19 cellular contexts compared by ENCODE assay signal in genomic region chr1:53591924-53592323, GRCh38.
A peak's percentile ranks its signal among the peaks of the same experiment; 100 is the strongest.
DNase-seq lines count a peak whose midpoint lies in the region; ATAC-seq, FAIRE-seq and TF ChIP-seq lines count a peak whose summit lies in the region.
"Had no signal": no experiment of that assay in that cellular context is flagged by ENCODE, and none has a peak within 500 bp of the region (broad histone marks: within the 10 kb centered on the region; RNA-seq: fewer than 3 reads in every experiment).

No MANE protein-coding gene starts in this region.

- no peak overlapping the region for H3K14ac ChIP-seq in H1 (ENCODE audit: insufficient read length)

- H4K91ac ChIP-seq in H1 (replicated peaks; ENCODE audit: insufficient read length, low read length) = no peak overlapping the region

- H3K79me2 ChIP-seq in H1 (ENCODE audit: control insufficient read depth in 1 of 2, insufficient read depth in 2 of 2, low read length in 2 of 2) = no peaks in the 10 kb centered on the region

- H3K56ac ChIP-seq in H1 (replicated peaks; ENCODE audit: insufficient read length, low read depth, low read length) = no peak overlapping the region

- no peak overlapping the region for H3K9ac ChIP-seq in H1 (replicated peaks in 1 of 4; ENCODE audit: extremely low read depth in 1 of 4, low read depth in 3 of 4, low read length in 3 of 4)
- H3K9ac ChIP-seq: KMS-11 had no signal

- H4K5ac ChIP-seq in H1 (ENCODE audit: insufficient read length, low read depth, low read length) = no peak overlapping the region

- no peaks in the 10 kb centered on the region for H4K20me1 ChIP-seq in H1 (replicated peaks in 1 of 2; ENCODE audit: control insufficient read depth in 1 of 2, insufficient read depth in 2 of 2, low read length in 2 of 2)

- no peak for ATAC-seq in HG03135 (IDR thresholded peaks at IDR 0.05; ENCODE audit: unreplicated experiment)
- ATAC-seq: Right ventricle myocardium inferior had no signal

- H2BK20ac ChIP-seq in H1 (ENCODE audit: low read length) = no peak overlapping the region

- H3K9me3 ChIP-seq in H1 (ENCODE audit: insufficient read depth in 2 of 2, low read depth in 1 of 2, low read length in 1 of 2) = no peaks in the 10 kb centered on the region
- H3K9me3 ChIP-seq: SJSA1 had no signal

- H2BK5ac ChIP-seq in H1 (ENCODE audit: low read depth, low read length) = no peak overlapping the region

- H3K4me3 ChIP-seq in H7 (ENCODE audit: insufficient read depth, low read depth, low read length) (no peak overlapping the region), H1 (ENCODE audit: extremely low read depth in 1 of 4, insufficient read depth in 2 of 4, low read depth in 3 of 4, low read length in 4 of 4) (no peak overlapping the region)
- H3K4me3 ChIP-seq: PC-9, SJSA1 had no signal

- POLR2A ChIA-PET in H1 (lab: Charles Lee; ENCODE audit: partially characterized antibody) = no interaction called here

- no peak overlapping the region for H3K4ac ChIP-seq in H1 (replicated peaks; ENCODE audit: insufficient read length, low read depth, low read length)

- no peak for TF ChIP-seq POLR2A in H1 (IDR thresholded peaks at IDR 0.05; ENCODE audit: control extremely low read depth in 1 of 2, low read depth in 2 of 2, low read length in 2 of 2)

- H2BK15ac ChIP-seq in H1 (ENCODE audit: low read length) = no peak overlapping the region

- DNase-seq in H7 = peak; percentile 28
- DNase-seq in H1 (ENCODE audit: low read depth in 1 of 2, low spot score in 2 of 2) = no peak
- DNase-seq in posterior vena cava (ENCODE audit: low spot score) = peak; percentile 73
- no peak for DNase-seq in GM19239 (ENCODE audit: insufficient read length, low spot score)
- DNase-seq in HK-2 (ENCODE audit: unreplicated experiment) = no peak
- DNase-seq in UCSD-AML1 (lab: John Stamatoyannopoulos, UW; ENCODE audit: unreplicated experiment) = no peak
- DNase-seq: CD8-positive, alpha-beta memory T cell; DND-41; NCI-H1048; NCI-H1694; NCI-H2227 treated with DMSO at 0.1 percent for 48 hours; NCI-H526 treated with DMSO at 0.1 percent for 48 hours had no signal

- no peak for TF ChIP-seq CTCF in C4-2B (conservative IDR thresholded peaks at IDR 0.05)
- no peak for TF ChIP-seq CTCF in H1 (IDR thresholded peaks at IDR 0.05; ENCODE audit: control extremely low read depth in 1 of 3, insufficient read depth in 1 of 3, low read depth in 1 of 3, low read length in 3 of 3)

- H2BK120ac ChIP-seq in H1 (replicated peaks; ENCODE audit: low read depth, low read length) = no peak overlapping the region

- H3K27me3 ChIP-seq in H7 (ENCODE audit: control insufficient read depth, insufficient read depth, low read length) = no peaks in the 10 kb centered on the region
- peaks cover 0 to 7% (median 1%) of the 10 kb centered on the region in 4 experiments; a peak in 4 of 7 replicates for H3K27me3 ChIP-seq in H1 (replicated peaks in 1 of 4; ENCODE audit: control insufficient read depth in 3 of 4, extremely low read depth in 1 of 4, insufficient read depth in 3 of 4, low read length in 3 of 4)
- H3K27me3 ChIP-seq: SJSA1 had no signal

- H3K27ac ChIP-seq in C4-2B = peak overlapping the region; percentile 25
- H3K27ac ChIP-seq in H1 (ENCODE audit: low read depth, low read length) = no peak overlapping the region
- H3K27ac ChIP-seq: KMS-11, PC-9, SJSA1 had no signal

- H2AFZ ChIP-seq in H1 (ENCODE audit: low read length) = no peak overlapping the region
- H2AFZ ChIP-seq: PC-9 had no signal

- H3K4me1 ChIP-seq in H1 (replicated peaks in 1 of 4; ENCODE audit: control insufficient read depth in 3 of 4, insufficient read depth in 4 of 4, low read length in 3 of 4) = peaks cover 0 to 7% (median 5%) of the 10 kb centered on the region in 4 experiments; a peak in 5 of 7 replicates
- H3K4me1 ChIP-seq: SJSA1 had no signal

- no peak overlapping the region for H3K23ac ChIP-seq in H1 (ENCODE audit: insufficient read length)

- H2AK5ac ChIP-seq in H1 (ENCODE audit: low read depth, low read length) = no peak overlapping the region

- H3K79me1 ChIP-seq in H1 (ENCODE audit: low read depth, low read length) = no peaks in the 10 kb centered on the region

- 86% methylated on average over 4 of the region's 4 CpGs; no CpG with 5 or more reads in 1 of the 2 experiments for WGBS in H1 (ENCODE audit: extremely low coverage in 1 of 2, insufficient coverage in 1 of 2, insufficient read length in 1 of 2, insufficient replicate concordance in 2 of 2, low coverage in 1 of 2, low lambda C conversion rate in 2 of 2, missing lambda C conversion rate in 1 of 2), 2 experiments

- H3K36me3 ChIP-seq in H7 (replicated peaks; ENCODE audit: control insufficient read depth, insufficient read depth, low read length) (no peaks in the 10 kb centered on the region), H1 (ENCODE audit: control insufficient read depth in 2 of 4, insufficient read depth in 4 of 4, low read length in 3 of 4) (no peaks in the 10 kb centered on the region)

- no peak for TF ChIP-seq RAD21 in H1 (IDR thresholded peaks at IDR 0.05 in 1 of 2, conservative IDR thresholded peaks at IDR 0.05 in 1 of 2; ENCODE audit: low read depth in 2 of 2, low read length in 2 of 2)

- intact Hi-C loops in posterior vena cava (cut with DNase I) = loop anchor here in 1 of 2 donors (10.0 kb wide), 1 partner anchor 107 kb away; no protein-coding TSS in a partner anchor

- no peaks in the 10 kb centered on the region for H3K23me2 ChIP-seq in H1 (ENCODE audit: low read depth, low read length)

- peak overlapping the region; percentile 12; the same call in 1 of the 2 replicates for H4K8ac ChIP-seq in H1 (ENCODE audit: extremely low read depth, insufficient read depth, low read length)

- FAIRE-seq in H1 (lab: Jason Lieb, UNC) (no peak), GM19239 (lab: Jason Lieb, UNC) (no peak)
- FAIRE-seq: HTR-8/SVneo had no signal

- H3K18ac ChIP-seq in H1 (ENCODE audit: extremely low read depth, low read length) = no peak overlapping the region

- CTCF ChIA-PET in H1 (lab: Charles Lee; ENCODE audit: partially characterized antibody) = interaction anchor here (0.7 to 17.1 kb wide), 15 partner anchors 12 to 133 kb away, joined by 3 to 264 read pairs (median 4); no protein-coding TSS in a partner anchor

- no peak for TF ChIP-seq EP300 in H1 (IDR thresholded peaks at IDR 0.05; ENCODE audit: borderline replicate concordance in 1 of 2, low read depth in 2 of 2, low read length in 2 of 2)

- H3K4me2 ChIP-seq in H1 (ENCODE audit: insufficient read depth in 1 of 2, low read depth in 2 of 2, low read length in 2 of 2) = no peak overlapping the region
- H3K4me2 ChIP-seq: KMS-11, PC-9 had no signal

- H2BK12ac ChIP-seq in H1 (ENCODE audit: low read depth, low read length) = no peak overlapping the region; the same call in 1 of the 2 replicates

TF ChIP-seq in H1, 55 proteins besides CTCF, POLR2A, EP300 and RAD21 (continues in another document):
- no peak for TF ChIP-seq RNF2 (IDR thresholded peaks at IDR 0.05; ENCODE audit: borderline replicate concordance, low read depth, low read length, missing control alignments, poor library complexity, severe bottlenecking)
- TF ChIP-seq TAF1 (IDR thresholded peaks at IDR 0.05; ENCODE audit: low read depth, low read length) = no peak
- no peak for TF ChIP-seq NRF1 (IDR thresholded peaks at IDR 0.05; ENCODE audit: low read depth, low read length)
- TF ChIP-seq MAX (IDR thresholded peaks at IDR 0.05) = no peak
- TF ChIP-seq ATF3 (IDR thresholded peaks at IDR 0.05; ENCODE audit: insufficient read depth, low read depth, low read length) = no peak
- TF ChIP-seq TCF12 (IDR thresholded peaks at IDR 0.05; ENCODE audit: low read depth, low read length) = no peak
- no peak for TF ChIP-seq FOSL1 (IDR thresholded peaks at IDR 0.05; ENCODE audit: insufficient read depth, low read depth, low read length)
- TF ChIP-seq KDM1A (IDR thresholded peaks at IDR 0.05; ENCODE audit: borderline replicate concordance, low read length) = no peak
- TF ChIP-seq RBBP5 (IDR thresholded peaks at IDR 0.05; ENCODE audit: borderline replicate concordance, low read depth, low read length) = no peak

Comparison
In these comparisons a context has a peak if more than half of its experiments do, and no peak if none do; other contexts are left out.
1. DNase-seq: peak in H7 (single experiment) and posterior vena cava (single experiment); none in H1 (0 of 2), GM19239 (single experiment), HK-2 (single experiment) and UCSD-AML1 (single experiment).